In genomic region chr14:20412876-20413784, GRCh38 we compare ENCODE assay signal across 8 cellular contexts. TPM values are rescaled to one million over a fixed set of nuclear protein-coding genes. Genes with fewer than 3 reads are reported as not detected.
DNase-seq lines count a peak whose midpoint lies in the region; ATAC-seq and TF ChIP-seq lines count a peak whose summit lies in the region.

TSS of gene TEP1 (minus strand) at chr14:20413501. CDS start at chr14:20408439, 5,062 bp downstream.

- TF ChIP-seq CTCF in GM10266 (IDR thresholded peaks at IDR 0.05; ENCODE audit: control insufficient read depth, insufficient read depth, low read depth, missing control alignments), result no peak
- peak in 1 of 12 donors; percentile 28 for TF ChIP-seq CTCF in heart left ventricle (IDR thresholded peaks at IDR 0.05)
- TF ChIP-seq CTCF in tibial artery (IDR thresholded peaks at IDR 0.05), result peak in 1 of 2 experiments; percentile 8

- H3K9ac ChIP-seq in trophoblast cell (ENCODE audit: low read length), result peak within 1 kb of the TSS; percentile 96

- H3K4ac ChIP-seq in trophoblast cell (ENCODE audit: low read depth, low read length), result peak within 1 kb of the TSS; percentile 71

- peak within 1 kb of the TSS; percentile 96 for H2AFZ ChIP-seq in trophoblast cell (ENCODE audit: insufficient read depth, low read length, poor library complexity)

- no peak within 1 kb of the TSS for H2AK5ac ChIP-seq in trophoblast cell (ENCODE audit: low read length)

- peak within 1 kb of the TSS; percentile 91 for H4K12ac ChIP-seq in trophoblast cell (ENCODE audit: low read depth, low read length)

- ATAC-seq in HG02678 (IDR thresholded peaks at IDR 0.05; ENCODE audit: unreplicated experiment) (peak; percentile 75), T-cell (replicated peaks in 1 of 4) (peak; percentile 74 to 92 (median 88)), heart left ventricle (peak; percentile 92 to 98 (median 97))

- peak within 1 kb of the TSS; percentile 90 to 97 (median 95) for H3K4me3 Mint-ChIP-seq in T-cell

- peaks cover 43 to 49% (median 49%) of the 10 kb centered on the region in 3 donors for H3K4me1 Mint-ChIP-seq in T-cell

- H3K36me3 ChIP-seq in heart left ventricle (peaks cover 0 to 11% (median 4%) of the 10 kb centered on the region in 9 donors), trophoblast cell (ENCODE audit: control insufficient read depth in 1 of 2, insufficient read depth in 2 of 2, low read length in 2 of 2) (peaks cover 0 to 2% of the 10 kb centered on the region in 2 experiments), tibial artery (peaks cover under 1 to 6% (median 2%) of the 10 kb centered on the region in 3 donors)

- H3K9me3 Mint-ChIP-seq in T-cell, result no peaks in the 10 kb centered on the region

- no peaks in the 10 kb centered on the region for H3K27me3 ChIP-seq in heart left ventricle
- H3K27me3 ChIP-seq in trophoblast cell (ENCODE audit: insufficient read depth, low read length), result no peaks in the 10 kb centered on the region
- no peaks in the 10 kb centered on the region for H3K27me3 ChIP-seq in tibial artery

- peak within 1 kb of the TSS; percentile 93 for H2BK5ac ChIP-seq in trophoblast cell (ENCODE audit: low read depth, low read length, poor library complexity)

- H3K23ac ChIP-seq in trophoblast cell (ENCODE audit: low read length), result no peak within 1 kb of the TSS

- WGBS in adipose tissue, 3 donors, result 0% methylated on average over 42 to 44 of the region's 44 CpGs
- WGBS in heart left ventricle, 4 donors, result 0 to 1% (median 0%) methylated on average over 39 to 44 of the region's 44 CpGs
- WGBS in trophoblast cell (ENCODE audit: extremely low coverage, insufficient coverage, insufficient read length), result no CpG with 5 or more reads among the region's 44 CpGs

- intact Hi-C loops in heart left ventricle (cut with DNase I), result loop anchor here (1.0 to 10.0 kb wide), 14 partner anchors 39 to 272 kb away; partner anchors contain the start of genes APEX1 (in 5 of the 10), RNASE4 (in 5 of the 10), ANG (in 3 of the 10) and OSGEP (in 3 of the 10)
- intact Hi-C loops in tibial artery (cut with DNase I; ENCODE audit: low total_unique reads), result loop anchor here (1.0 to 5.0 kb wide), 3 partner anchors 49 to 269 kb away; partner anchors contain the start of genes PIP4P1 and RNASE4

- peak within 1 kb of the TSS; percentile 86 for H3K4me2 ChIP-seq in trophoblast cell (ENCODE audit: low read length)

- H3K14ac ChIP-seq in trophoblast cell (ENCODE audit: low read length), result peak within 1 kb of the TSS; percentile 98

- DNase-seq in GM10266 (ENCODE audit: extremely low spot score) (peak; percentile 70), NCI-H1436 (lab: John Stamatoyannopoulos, UW) (peak; percentile 56), T-cell (peak; percentile 30 to 73 (median 56)), heart left ventricle (peak; percentile 90 to 94 (median 94)), trophoblast cell (peak; percentile 88 to 89), tibial artery (peak; percentile 92 to 94)

- peaks cover 2% of the 10 kb centered on the region for H3K36me3 Mint-ChIP-seq in T-cell

- H3K4me3 ChIP-seq in heart left ventricle, result peak within 1 kb of the TSS; percentile 58 to 98 (median 80)
- H3K4me3 ChIP-seq in trophoblast cell (ENCODE audit: low read depth, low read length), result peak within 1 kb of the TSS; percentile 89
- H3K4me3 ChIP-seq in tibial artery, result peak within 1 kb of the TSS; percentile 75 to 91

- H3K9me3 ChIP-seq in heart left ventricle (no peaks in the 10 kb centered on the region), trophoblast cell (ENCODE audit: insufficient read depth, low read depth, low read length) (no peaks in the 10 kb centered on the region), tibial artery (no peaks in the 10 kb centered on the region)

- H3K79me1 ChIP-seq in trophoblast cell (ENCODE audit: low read length), result peaks cover 7% of the 10 kb centered on the region

- H3K18ac ChIP-seq in trophoblast cell (ENCODE audit: low read length), result peak within 1 kb of the TSS; percentile 96

- H3K4me1 ChIP-seq in heart left ventricle (peaks cover 0 to 41% (median 9%) of the 10 kb centered on the region in 12 donors), trophoblast cell (ENCODE audit: control insufficient read depth in 1 of 2, insufficient read depth in 2 of 2, low read length in 2 of 2) (no peaks in the 10 kb centered on the region), tibial artery (peaks cover 0 to 19% (median 12%) of the 10 kb centered on the region in 4 donors)

- H4K91ac ChIP-seq in trophoblast cell (ENCODE audit: low read depth, low read length), result peak within 1 kb of the TSS; percentile 96

- no peaks in the 10 kb centered on the region for H3K27me3 Mint-ChIP-seq in T-cell

- peak within 1 kb of the TSS; percentile 97 to 98 for H3K27ac Mint-ChIP-seq in T-cell

- H4K8ac ChIP-seq in trophoblast cell (ENCODE audit: low read depth, low read length), result peak within 1 kb of the TSS; percentile 97

- CTCF ChIA-PET in T-cell (lab: Charles Lee), result interaction anchor here (0.6 to 2.8 kb wide), 8 partner anchors 11 to 195 kb away, joined by 3 to 18 read pairs (median 3); partner anchors contain the start of gene PIP4P1 (in 1 of the 2)

- peak within 1 kb of the TSS; percentile 94 for H2BK120ac ChIP-seq in trophoblast cell (ENCODE audit: insufficient read depth, low read length, poor library complexity)

- POLR2A ChIA-PET in T-cell (lab: Charles Lee), result interaction anchor here (0.6 to 1.5 kb wide), 2 partner anchors 40 to 42 kb away, joined by 4 to 5 read pairs; partner anchors contain the start of genes APEX1 (in 1 of the 2) and OSGEP (in 1 of the 2)

- H3K79me2 ChIP-seq in trophoblast cell (ENCODE audit: control insufficient read depth, insufficient read depth, low read length, poor library complexity), result peaks cover 3% of the 10 kb centered on the region

- no peak within 1 kb of the TSS for H3K27ac ChIP-seq in adipose tissue (ENCODE audit: low read depth, low read length)
- H3K27ac ChIP-seq in heart left ventricle, result peak within 1 kb of the TSS; percentile 79 to 98 (median 94)
- peak within 1 kb of the TSS; percentile 94 for H3K27ac ChIP-seq in trophoblast cell (ENCODE audit: low read depth, low read length)
- H3K27ac ChIP-seq in tibial artery, result peak within 1 kb of the TSS; percentile 94

- H2BK12ac ChIP-seq in trophoblast cell (ENCODE audit: low read length), result no peak within 1 kb of the TSS

- TF ChIP-seq POLR2A in heart left ventricle (IDR thresholded peaks at IDR 0.05), result peak in 1 of 2 donors; percentile 83

RNA-seq across cellular contexts. Expression of gene TEP1, which starts in this region (rescaled TPM):
- 10 to 100 TPM; 38.5 to 71.5 (median 65.5) TPM for total RNA-seq in T-cell
- polyA plus RNA-seq in adipose tissue, result 10 to 100 TPM in 2 of 3 donors, 1 to 10 TPM in 1; 5.4 to 16.2 (median 14.6) TPM
- 10 to 100 TPM in 4 of 9 donors, 1 to 10 TPM in 5; 4.1 to 31.3 (median 9.8) TPM for total RNA-seq in heart left ventricle
- 1 to 10 TPM; 7.4 to 9.0 TPM for polyA plus RNA-seq in heart left ventricle
- 11.5 and 12.3 TPM in 2 replicates for polyA plus RNA-seq in trophoblast cell (2013)
